30 cellular contexts compared by ENCODE assay signal in the genomic region with DNA sequence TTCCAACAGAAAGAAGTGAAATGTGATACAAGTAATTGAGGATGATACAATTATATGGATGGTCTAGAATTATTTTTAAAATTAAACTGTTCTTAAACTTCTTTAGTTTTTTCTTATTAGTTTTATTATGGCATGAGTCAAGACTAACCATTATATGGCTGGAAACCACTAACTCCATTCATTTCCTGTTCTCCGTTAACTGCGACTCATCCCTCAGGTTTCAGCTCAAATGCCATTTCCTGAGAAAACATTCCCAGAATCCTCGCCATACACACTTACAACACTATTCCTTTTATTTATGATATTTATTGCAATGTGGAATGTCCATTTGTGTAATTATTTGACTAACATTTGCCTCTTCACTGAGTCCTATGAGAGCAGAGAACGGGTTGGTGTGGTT.
A peak's percentile ranks its signal among the peaks of the same experiment; 100 is the strongest.
DNase-seq lines count a peak whose midpoint lies in the region; ATAC-seq, FAIRE-seq and TF ChIP-seq lines count a peak whose summit lies in the region.
"Had no signal": no experiment of that assay in that cellular context is flagged by ENCODE, and none has a peak within 500 bp of the region (broad histone marks: within the 10 kb centered on the region; RNA-seq: fewer than 3 reads in every experiment).

No MANE protein-coding gene starts in this region.

- no peak overlapping the region for H3K4me3 ChIP-seq in epithelial cell of esophagus (ENCODE audit: low read length)
- H3K4me3 ChIP-seq: GM23338, lung, skin epidermis, suprapubic skin, upper lobe of left lung had no signal

- TF ChIP-seq CTCF in epithelial cell of esophagus (IDR thresholded peaks at IDR 0.05; ENCODE audit: insufficient read depth, low read depth, low read length, missing control alignments): no peak

- no peak for ATAC-seq in HG02970 (IDR thresholded peaks at IDR 0.05; ENCODE audit: low FRiP score, unreplicated experiment)
- ATAC-seq: activated CD8-positive, alpha-beta memory T cell treated with anti-CD3 and anti-CD28 coated beads, Interleukin-2, amount 10 ng/mL, durations not matched to agents 7 days and 5 days; activated T-cell treated with anti-CD3 and anti-CD28 coated beads, Interleukin-2, amount 50 U/mL, for 4 hours; GM23338; left cardiac atrium; natural killer cell treated with Interleukin-12 subunit alpha and Interleukin-12 subunit beta and Interleukin-15 and Interleukin-18, amount 100 ng/mL, for 72 hours; SK-N-SH treated with all-trans-retinoic acid at 6 μM for 48 hours had no signal

- TF ChIP-seq POLR2A in H54 (IDR thresholded peaks at IDR 0.05; ENCODE audit: low read depth, low read length): no peak

- no peak for DNase-seq in H54 (ENCODE audit: insufficient read length, low spot score)
- DNase-seq in RKO (ENCODE audit: low spot score): peak; percentile 14
- DNase-seq in epithelial cell of esophagus (ENCODE audit: low read depth): peak; percentile 45
- peak; percentile 73 for DNase-seq in renal cortical epithelial cell (ENCODE audit: low read depth)
- no peak for DNase-seq in DMS114 treated with DMSO at 0.1 percent for 48 hours (lab: John Stamatoyannopoulos, UW; ENCODE audit: unreplicated experiment)
- no peak for DNase-seq in cerebellum (ENCODE audit: low spot score)
- DNase-seq: activated CD8-positive, alpha-beta memory T cell treated with anti-CD3 and anti-CD28 coated beads, Interleukin-2, amount 10 ng/mL, durations not matched to agents 7 days and 5 days; activated gamma-delta T cell; activated naive CD8-positive, alpha-beta T cell treated with anti-CD3 and anti-CD28 coated beads for 36 hours; activated T-cell treated with anti-CD3 and anti-CD28 coated beads, Interleukin-2, amount 50 U/mL, for 4 hours; anterior cingulate cortex; cortex of kidney; DND-41; effector memory CD4-positive, alpha-beta T cell; Karpas-422; left cardiac atrium; MV-4-11; NCI-H1436; NCI-H446 treated with DMSO at 0.1 percent for 48 hours; stimulated activated naive CD4-positive, alpha-beta T cell; upper lobe of left lung had no signal

- FAIRE-seq in H54 (lab: Jason Lieb, UNC): peak; percentile 48
- FAIRE-seq: GM19239, TTC549 had no signal

Comparison
In these comparisons a context has a peak if more than half of its experiments do, and no peak if none do; other contexts are left out.
1. DNase-seq: peak in RKO (single experiment), epithelial cell of esophagus (single experiment) and renal cortical epithelial cell (single experiment); none in H54 (single experiment), DMS114 treated with DMSO at 0.1 percent for 48 hours (single experiment) and cerebellum (single experiment).